In genomic region chrX:53930513-53931380, GRCh38 we compare ENCODE assay signal across 13 cellular contexts.
DNase-seq lines count a peak whose midpoint lies in the region; ATAC-seq and TF ChIP-seq lines count a peak whose summit lies in the region.
"Had no signal": no experiment of that assay in that cellular context is flagged by ENCODE, and none has a peak within 500 bp of the region (broad histone marks: within the 10 kb centered on the region; RNA-seq: fewer than 3 reads in every experiment).

No MANE protein-coding gene starts in this region.

- 92 to 97% methylated on average over 5 of the region's 5 CpGs for WGBS in testis, 2 donors

- DNase-seq in activated T-cell treated with anti-CD3 and anti-CD28 coated beads, Interleukin-2, amount 50 U/mL, for 4 hours: no peak
- DNase-seq in activated T-cell treated with anti-CD3 and anti-CD28 coated beads, Interleukin-2, amount 50 U/mL, for 1 hour: no peak
- peak; percentile 39 for DNase-seq in OCI-M1 (lab: John Stamatoyannopoulos, UW)
- peak; percentile 4 for DNase-seq in epithelial cell of esophagus (ENCODE audit: low read depth)
- peak; percentile 31 for DNase-seq in skeletal muscle cell (ENCODE audit: low read depth)
- no peak for DNase-seq in testis
- DNase-seq in chondrocyte (ENCODE audit: low spot score): no peak
- DNase-seq: activated CD4-positive, alpha-beta T cell treated with anti-CD3 and anti-CD28 coated beads, Interleukin-2, amount 10 ng/mL, durations not matched to agents 24 days and 14 days; activated gamma-delta T cell treated with Interleukin-2 at 50 U/mL for 16 hours; dermis blood vessel endothelial cell; left ventricle myocardium inferior had no signal

- no peak overlapping the region for H3K27ac ChIP-seq in testis
- H3K27ac ChIP-seq: left ventricle myocardium inferior had no signal

- H3K4me1 ChIP-seq in testis: no peaks in the 10 kb centered on the region
- H3K4me1 ChIP-seq: left ventricle myocardium inferior had no signal

- no peak for TF ChIP-seq POLR2A in testis (IDR thresholded peaks at IDR 0.05)

- H3K27me3 ChIP-seq in testis: no peaks in the 10 kb centered on the region

- no peaks in the 10 kb centered on the region for H3K9me3 Mint-ChIP-seq in activated T-cell treated with anti-CD3 and anti-CD28 coated beads, Interleukin-2, amount 50 U/mL, for 4 hours
- peaks cover 10% of the 10 kb centered on the region for H3K9me3 Mint-ChIP-seq in chondrocyte (ENCODE audit: low read depth)
- H3K9me3 Mint-ChIP-seq: activated CD4-positive, alpha-beta T cell treated with anti-CD3 and anti-CD28 coated beads, Interleukin-2, amount 10 ng/mL, durations not matched to agents 24 days and 14 days had no signal

- TF ChIP-seq CTCF in epithelial cell of esophagus (IDR thresholded peaks at IDR 0.05; ENCODE audit: insufficient read depth, low read depth, low read length, missing control alignments) (no peak), testis (IDR thresholded peaks at IDR 0.05) (no peak), chondrocyte (IDR thresholded peaks at IDR 0.05) (no peak)

- H3K36me3 Mint-ChIP-seq in activated T-cell treated with anti-CD3 and anti-CD28 coated beads, Interleukin-2, amount 50 U/mL, for 4 hours (ENCODE audit: insufficient read depth): no peaks in the 10 kb centered on the region
- H3K36me3 Mint-ChIP-seq in chondrocyte (ENCODE audit: low read depth): no peaks in the 10 kb centered on the region

- H3K4me3 ChIP-seq in epithelial cell of esophagus (ENCODE audit: low read length): no peak overlapping the region
- no peak overlapping the region for H3K4me3 ChIP-seq in skeletal muscle cell (ENCODE audit: low read depth, low read length)
- H3K4me3 ChIP-seq in testis: no peak overlapping the region
- H3K4me3 ChIP-seq: left ventricle myocardium inferior had no signal

- H3K4me1 Mint-ChIP-seq in activated T-cell treated with anti-CD3 and anti-CD28 coated beads, Interleukin-2, amount 50 U/mL, for 4 hours (ENCODE audit: low read depth): peaks cover 6% of the 10 kb centered on the region
- H3K4me1 Mint-ChIP-seq in chondrocyte (ENCODE audit: low read depth): no peaks in the 10 kb centered on the region
- H3K4me1 Mint-ChIP-seq: neural crest cell had no signal

- H3K27me3 Mint-ChIP-seq in activated T-cell treated with anti-CD3 and anti-CD28 coated beads, Interleukin-2, amount 50 U/mL, for 4 hours (ENCODE audit: low read depth): no peaks in the 10 kb centered on the region
- no peaks in the 10 kb centered on the region for H3K27me3 Mint-ChIP-seq in chondrocyte (ENCODE audit: low read depth)
- H3K27me3 Mint-ChIP-seq: activated CD4-positive, alpha-beta T cell treated with anti-CD3 and anti-CD28 coated beads, Interleukin-2, amount 10 ng/mL, durations not matched to agents 24 days and 14 days had no signal

- ATAC-seq in activated T-cell treated with anti-CD3 and anti-CD28 coated beads, Interleukin-2, amount 50 U/mL, for 4 hours: peak; percentile 43 to 61
- ATAC-seq in HG02840 (IDR thresholded peaks at IDR 0.05; ENCODE audit: low FRiP score, unreplicated experiment): no peak

- no peak overlapping the region for H3K27ac Mint-ChIP-seq in chondrocyte (ENCODE audit: unreplicated experiment)
- H3K27ac Mint-ChIP-seq: activated CD4-positive, alpha-beta T cell treated with anti-CD3 and anti-CD28 coated beads, Interleukin-2, amount 10 ng/mL, durations not matched to agents 24 days and 14 days had no signal

- no peaks in the 10 kb centered on the region for H3K9me3 ChIP-seq in testis
- H3K9me3 ChIP-seq: left ventricle myocardium inferior had no signal

- H3K36me3 ChIP-seq in testis (ENCODE audit: low read depth, missing control alignments): no peaks in the 10 kb centered on the region
- H3K36me3 ChIP-seq: left ventricle myocardium inferior had no signal

- H3K4me3 Mint-ChIP-seq in activated T-cell treated with anti-CD3 and anti-CD28 coated beads, Interleukin-2, amount 50 U/mL, for 4 hours: no peak overlapping the region
- no peak overlapping the region for H3K4me3 Mint-ChIP-seq in chondrocyte (ENCODE audit: unreplicated experiment)
- H3K4me3 Mint-ChIP-seq: activated CD4-positive, alpha-beta T cell treated with anti-CD3 and anti-CD28 coated beads, Interleukin-2, amount 10 ng/mL, durations not matched to agents 24 days and 14 days; neural crest cell had no signal

- intact Hi-C loops in testis (cut with DNase I; ENCODE audit: low total_unique reads): no loop called here

Comparison
In these comparisons a context has a peak if more than half of its experiments do, and no peak if none do; other contexts are left out.
1. DNase-seq: peak in OCI-M1 (single experiment), epithelial cell of esophagus (single experiment) and skeletal muscle cell (single experiment); none in activated T-cell treated with anti-CD3 and anti-CD28 coated beads, Interleukin-2, amount 50 U/mL, for 4 hours (single experiment), activated T-cell treated with anti-CD3 and anti-CD28 coated beads, Interleukin-2, amount 50 U/mL, for 1 hour (single experiment), testis (single experiment) and chondrocyte (single experiment).